Comparison of ENCODE assay signal across 1 cellular context in genomic region chr19:17312481-17313113, GRCh38.
TF ChIP-seq lines count a peak whose summit lies in the region.

No MANE protein-coding gene starts in this region.

TF ChIP-seq in HepG2, 621 proteins besides CTCF, POLR2A, EP300 and RAD21:
- TF ChIP-seq RBFOX2 (IDR thresholded peaks at IDR 0.05; ENCODE audit: low read depth, low read length) (peak; percentile 37; the same call in 1 of the 2 replicates), ZNF329 (CRISPR knock-in tag; IDR thresholded peaks at IDR 0.05; ENCODE audit: low read depth) (no peak), ZBTB33 (CRISPR knock-in tag; IDR thresholded peaks at IDR 0.05) (peak; percentile 73), MATR3 (CRISPR knock-in tag; IDR thresholded peaks at IDR 0.05) (no peak), LCORL (IDR thresholded peaks at IDR 0.05) (no peak), LCORL (CRISPR knock-in tag; IDR thresholded peaks at IDR 0.05) (peak; percentile 57), ZBTB42 (CRISPR knock-in tag; IDR thresholded peaks at IDR 0.05) (peak; percentile 89; the same call in 1 of the 2 replicates), ZNF768 (CRISPR knock-in tag; IDR thresholded peaks at IDR 0.05) (0 out of 2 replicates have a peak, but pooled peaks have one; percentile 32), HNRNPL (IDR thresholded peaks at IDR 0.05; ENCODE audit: low read depth, low read length) (0 out of 2 replicates have a peak, but pooled peaks have one; percentile 24), BCL3 (CRISPR knock-in tag; IDR thresholded peaks at IDR 0.05) (no peak), ZNF687 (CRISPR knock-in tag; IDR thresholded peaks at IDR 0.05) (peak; percentile 54), ZFP91 (CRISPR knock-in tag; IDR thresholded peaks at IDR 0.05; ENCODE audit: borderline replicate concordance) (0 out of 2 replicates have a peak, but pooled peaks have one; percentile 34), ZNF761 (CRISPR knock-in tag; conservative IDR thresholded peaks at IDR 0.05) (no peak), GABPB1 (CRISPR knock-in tag; IDR thresholded peaks at IDR 0.05) (peak; percentile 10; the same call in 1 of the 2 replicates)
